ENCODE assay signal across 25 cellular contexts in the genomic region with DNA sequence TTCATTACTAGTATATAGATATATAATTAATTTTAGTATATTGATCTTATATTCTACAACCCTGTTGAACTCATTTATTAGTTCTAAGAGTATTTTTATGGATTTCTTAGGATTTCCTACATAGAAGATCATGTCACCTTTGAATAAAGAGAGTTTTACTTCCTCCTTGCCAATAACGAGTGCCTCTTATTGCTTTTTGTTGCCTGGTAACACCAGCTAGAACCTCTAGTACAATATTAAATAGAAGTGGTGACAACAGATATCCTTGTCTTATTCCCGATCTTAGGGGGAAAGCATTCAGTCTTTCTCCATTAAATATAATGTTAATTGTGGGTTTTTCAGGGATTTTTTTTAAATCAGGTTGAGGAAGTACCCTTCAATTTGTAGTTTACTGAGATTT. TPM values are rescaled to one million over a fixed set of nuclear protein-coding genes. Genes with fewer than 3 reads are reported as not detected.
DNase-seq lines count a peak whose midpoint lies in the region; ATAC-seq, FAIRE-seq and TF ChIP-seq lines count a peak whose summit lies in the region.
"Had no signal": no experiment of that assay in that cellular context is flagged by ENCODE, and none has a peak within 500 bp of the region (broad histone marks: within the 10 kb centered on the region; RNA-seq: fewer than 3 reads in every experiment).

No MANE protein-coding gene starts in this region.

- WGBS in transverse colon (ENCODE audit: low coverage in 1 of 2), 2 donors, result 60 to 64% methylated on average over 2 of the region's 2 CpGs

- H3K9ac ChIP-seq in endocrine pancreas (ENCODE audit: control insufficient read depth, insufficient read depth, low read length), result no peak overlapping the region

- H3K27me3 ChIP-seq in endocrine pancreas (ENCODE audit: control insufficient read depth, insufficient read depth, low read length) (no peaks in the 10 kb centered on the region), transverse colon (no peaks in the 10 kb centered on the region)

- no peak for TF ChIP-seq POLR2A in transverse colon (IDR thresholded peaks at IDR 0.05)

- in situ Hi-C loops in transverse colon (cut with MboI; ENCODE audit: low pct_ligation_motif_present in 1 of 4, low pct_unique_long_range_greater_than_20kb in 1 of 4, low sequenced_read_pairs in 3 of 4), result no loop called here

- H3K36me3 ChIP-seq in endocrine pancreas (ENCODE audit: control insufficient read depth, insufficient read depth, low read length) (no peaks in the 10 kb centered on the region), transverse colon (no peaks in the 10 kb centered on the region)

- DNase-seq in NCI-H2029 (lab: John Stamatoyannopoulos, UW) (peak; percentile 27), NCI-H2029 treated with DMSO at 0.1 percent for 48 hours (lab: John Stamatoyannopoulos, UW) (no peak), transverse colon (no peak), NCI-H774 (lab: John Stamatoyannopoulos, UW) (no peak)
- DNase-seq: AML-193; C1 segment of cervical spinal cord; Calu3; CD8-positive, alpha-beta T cell; DND-41; H7; KBM-7; MM.1S; NCI-H1048; NCI-H1417 treated with DMSO at 0.1 percent for 48 hours; NCI-H1930; NCI-H748 treated with DMSO at 0.1 percent for 48 hours; NK-92 treated with Interleukin-12 subunit alpha and Interleukin-12 subunit beta, amount 100 ng/mL, for 24 hours had no signal

- H3K9me3 ChIP-seq in endocrine pancreas (ENCODE audit: control insufficient read depth, low read length), result no peaks in the 10 kb centered on the region
- no peaks in the 10 kb centered on the region for H3K9me3 ChIP-seq in transverse colon

- peaks cover 19% of the 10 kb centered on the region for H3K4me1 ChIP-seq in endocrine pancreas (ENCODE audit: control insufficient read depth, insufficient read depth, low read length)
- peaks cover 0 to 37% (median 16%) of the 10 kb centered on the region in 4 donors for H3K4me1 ChIP-seq in transverse colon

- H3K27ac ChIP-seq in transverse colon, result peak overlapping the region; percentile 80 to 86 (median 83)

- H3K4me3 ChIP-seq in endocrine pancreas (ENCODE audit: control insufficient read depth, insufficient read depth, low read length), result peak overlapping the region; percentile 36
- no peak overlapping the region for H3K4me3 ChIP-seq in transverse colon

- no peak for TF ChIP-seq EP300 in transverse colon (IDR thresholded peaks at IDR 0.05; ENCODE audit: low read depth)

- intact Hi-C loops in transverse colon (cut with DNase I; ENCODE audit: low total_unique reads), result no loop called here

- no peak for ATAC-seq in GM19452 (IDR thresholded peaks at IDR 0.05; ENCODE audit: unreplicated experiment)
- ATAC-seq: CD8-positive, alpha-beta T cell; HepG2; Panc1; SK-N-SH treated with all-trans-retinoic acid at 6 μM for 48 hours had no signal

- peak; percentile 80 for FAIRE-seq in G401.6 (lab: Jason Lieb, UNC)
- FAIRE-seq: GM12891, HepG2 had no signal

- TF ChIP-seq CTCF in transverse colon (IDR thresholded peaks at IDR 0.05), result no peak

RNA-seq across cellular contexts. Expression of a gene that starts 40.8 kb away (rescaled TPM):
- total RNA-seq in transverse colon, result 10 to 100 TPM in 2 of 4 donors, 1 to 10 TPM in 2; 7.9 to 17.3 (median 10.0) TPM
- total RNA-seq: A172 had no signal
